In the genomic region with DNA sequence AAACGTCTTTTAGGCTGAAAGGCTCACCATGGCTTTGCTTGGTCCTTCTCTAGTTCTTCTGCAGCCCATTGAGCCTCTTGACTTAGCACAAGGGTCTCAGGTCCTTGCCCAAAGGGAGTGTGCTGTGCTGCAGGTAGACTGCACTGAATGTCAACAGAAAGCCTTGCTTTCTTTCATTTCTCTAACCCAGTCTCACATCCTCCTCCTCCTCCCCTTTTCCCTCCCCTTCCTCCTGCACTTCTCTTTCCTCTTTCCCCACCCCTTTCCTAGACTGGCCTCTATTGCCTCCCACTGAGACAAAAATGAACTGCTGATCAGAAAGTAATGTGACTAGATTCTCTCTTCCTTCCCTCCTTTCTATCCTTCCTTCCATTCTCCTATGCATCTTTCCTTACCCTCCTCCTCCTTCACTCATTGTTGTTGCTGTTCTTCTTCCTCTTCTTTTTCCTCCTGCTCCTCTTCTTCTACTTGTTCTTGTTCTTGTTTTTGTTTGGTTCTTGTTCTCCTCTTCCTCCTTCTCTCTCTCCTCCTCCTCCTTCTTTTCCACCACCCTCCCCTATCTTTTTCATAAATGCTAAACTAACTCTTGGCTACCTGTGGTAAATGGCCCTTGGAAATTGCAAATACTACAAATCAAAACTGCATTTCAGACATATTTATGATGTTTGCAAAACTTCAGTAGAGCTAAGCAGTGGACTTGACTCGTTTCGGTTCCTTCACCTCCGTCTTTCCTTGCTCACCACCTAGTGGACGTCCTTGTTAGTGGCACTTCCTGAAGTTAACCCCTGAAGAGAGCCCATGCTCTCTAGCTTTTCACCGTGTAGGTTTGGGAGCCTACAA, we compare ENCODE assay signal across 8 cellular contexts. TPM values are rescaled to one million over a fixed set of nuclear protein-coding genes. Genes with fewer than 3 reads are reported as not detected.
DNase-seq lines count a peak whose midpoint lies in the region; ATAC-seq, FAIRE-seq and TF ChIP-seq lines count a peak whose summit lies in the region.

TSS of gene SELL (minus strand) at position 152 of the 840 bp plus-strand sequence. CDS start at position 30, 122 bp downstream.

- TF ChIP-seq CTCF in RWPE2 (IDR thresholded peaks at IDR 0.05; ENCODE audit: poor library complexity, severe bottlenecking) (peak; percentile 87), osteoblast (IDR thresholded peaks at IDR 0.05; ENCODE audit: extremely low read depth, low read depth, low read length) (peak; percentile 83)

- FAIRE-seq in urothelium cell line (lab: Jason Lieb, UNC) = no peak

- ATAC-seq in GM21786 (IDR thresholded peaks at IDR 0.05; ENCODE audit: unreplicated experiment) (peak; percentile 69), RWPE2 (ENCODE audit: low read depth) (peak; percentile 92)

- peak within 1 kb of the TSS; percentile 74 for H3K4me2 ChIP-seq in osteoblast (ENCODE audit: insufficient read depth, low read length)

- H3K4me3 ChIP-seq in RWPE2 (ENCODE audit: severe bottlenecking) (no peak within 1 kb of the TSS), osteoblast (ENCODE audit: insufficient read depth, low read length) (peak within 1 kb of the TSS; percentile 32)

- H3K27ac ChIP-seq in RWPE2 (ENCODE audit: poor library complexity, severe bottlenecking) = no peak within 1 kb of the TSS
- no peak within 1 kb of the TSS for H3K27ac ChIP-seq in osteoblast (ENCODE audit: low read depth, low read length)

- H2AFZ ChIP-seq in osteoblast (ENCODE audit: low read length) = peak within 1 kb of the TSS; percentile 85

- no peaks in the 10 kb centered on the region for H4K20me1 ChIP-seq in osteoblast (ENCODE audit: insufficient read depth, low read length)

- no peaks in the 10 kb centered on the region for H3K36me3 ChIP-seq in RWPE2 (ENCODE audit: low read depth)
- no peaks in the 10 kb centered on the region for H3K36me3 ChIP-seq in osteoblast (ENCODE audit: insufficient read depth, low read length)

- H3K9me3 ChIP-seq in RWPE2 (ENCODE audit: severe bottlenecking) (no peaks in the 10 kb centered on the region), osteoblast (ENCODE audit: low read depth, low read length) (no peaks in the 10 kb centered on the region)

- in situ Hi-C loops in KBM-7 (cut with MboI; ENCODE audit: low pct_unique_long_range_greater_than_20kb, low sequenced_read_pairs) = no loop called here

- H3K4me1 ChIP-seq in RWPE2 (ENCODE audit: insufficient read depth, poor library complexity, severe bottlenecking) (no peaks in the 10 kb centered on the region), osteoblast (ENCODE audit: insufficient read depth, low read length) (no peaks in the 10 kb centered on the region)

- DNase-seq in GM03348 (ENCODE audit: low spot score) (peak; percentile 63), KBM-7 (peak; percentile 86), RWPE2 (ENCODE audit: low spot score) (no peak), globus pallidus (ENCODE audit: low spot score) (peak; percentile 72), osteoblast (ENCODE audit: insufficient read length, low spot score, missing footprints) (no peak), urothelium cell line (ENCODE audit: low spot score) (peak; percentile 64)
- peak; percentile 63 for DNase-seq in activated gamma-delta T cell treated with anti-CD3 and anti-CD28 coated beads, Interleukin-2, amount 50 U/mL, for 16 hours (ENCODE audit: low read depth)

- H3K27me3 ChIP-seq in RWPE2 (ENCODE audit: insufficient read depth, poor library complexity, severe bottlenecking) = peaks cover 3% of the 10 kb centered on the region
- no peaks in the 10 kb centered on the region for H3K27me3 ChIP-seq in osteoblast (ENCODE audit: insufficient read depth, low read length)

- no peaks in the 10 kb centered on the region for H3K79me2 ChIP-seq in osteoblast (ENCODE audit: insufficient read depth, low read length)

RNA-seq across cellular contexts. Expression of gene SELL, which starts in this region (rescaled TPM):
- under 0.01 TPM in 2 replicates for total RNA-seq in osteoblast

Comparison
In these comparisons a context has a peak if more than half of its experiments do, and no peak if none do; other contexts are left out.
1. DNase-seq: peak in GM03348 (single experiment), KBM-7 (single experiment), activated gamma-delta T cell treated with anti-CD3 and anti-CD28 coated beads, Interleukin-2, amount 50 U/mL, for 16 hours (single experiment), globus pallidus (single experiment) and urothelium cell line (single experiment); none in RWPE2 (single experiment) and osteoblast (single experiment).